Comparison of ENCODE assay signal across 2 cellular contexts in the genomic region with DNA sequence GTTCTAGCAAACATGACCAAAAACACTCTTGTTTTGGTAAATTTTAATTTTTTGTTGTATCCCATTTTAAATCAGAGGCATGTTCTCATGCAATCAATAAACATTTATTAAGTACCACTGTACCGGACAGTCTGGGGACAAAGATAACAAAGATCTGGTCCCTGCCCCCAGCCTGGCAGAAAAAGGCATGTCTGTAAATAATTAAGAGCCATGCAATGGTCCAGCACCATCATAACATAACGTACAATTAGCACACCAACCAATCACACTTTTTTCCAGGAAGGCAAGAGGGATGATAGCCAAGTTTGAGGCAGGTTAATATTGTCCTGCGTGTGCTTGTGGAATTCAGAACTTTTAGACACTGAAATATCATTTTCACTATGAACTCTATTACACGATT.
TF ChIP-seq lines count a peak whose summit lies in the region.

No MANE protein-coding gene starts in this region.

TF ChIP-seq in liver, 16 proteins besides CTCF, POLR2A, EP300 and RAD21:
- no peak for TF ChIP-seq JUND (IDR thresholded peaks at IDR 0.05)
- TF ChIP-seq, protein P1, sequence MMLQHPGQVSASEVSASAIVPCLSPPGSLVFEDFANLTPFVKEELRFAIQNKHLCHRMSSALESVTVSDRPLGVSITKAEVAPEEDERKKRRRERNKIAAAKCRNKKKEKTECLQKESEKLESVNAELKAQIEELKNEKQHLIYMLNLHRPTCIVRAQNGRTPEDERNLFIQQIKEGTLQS (IDR thresholded peaks at IDR 0.05): no peak
- no peak for TF ChIP-seq FOXA1 (IDR thresholded peaks at IDR 0.05)
- TF ChIP-seq SP1 (IDR thresholded peaks at IDR 0.05): no peak
- TF ChIP-seq, protein P2, sequence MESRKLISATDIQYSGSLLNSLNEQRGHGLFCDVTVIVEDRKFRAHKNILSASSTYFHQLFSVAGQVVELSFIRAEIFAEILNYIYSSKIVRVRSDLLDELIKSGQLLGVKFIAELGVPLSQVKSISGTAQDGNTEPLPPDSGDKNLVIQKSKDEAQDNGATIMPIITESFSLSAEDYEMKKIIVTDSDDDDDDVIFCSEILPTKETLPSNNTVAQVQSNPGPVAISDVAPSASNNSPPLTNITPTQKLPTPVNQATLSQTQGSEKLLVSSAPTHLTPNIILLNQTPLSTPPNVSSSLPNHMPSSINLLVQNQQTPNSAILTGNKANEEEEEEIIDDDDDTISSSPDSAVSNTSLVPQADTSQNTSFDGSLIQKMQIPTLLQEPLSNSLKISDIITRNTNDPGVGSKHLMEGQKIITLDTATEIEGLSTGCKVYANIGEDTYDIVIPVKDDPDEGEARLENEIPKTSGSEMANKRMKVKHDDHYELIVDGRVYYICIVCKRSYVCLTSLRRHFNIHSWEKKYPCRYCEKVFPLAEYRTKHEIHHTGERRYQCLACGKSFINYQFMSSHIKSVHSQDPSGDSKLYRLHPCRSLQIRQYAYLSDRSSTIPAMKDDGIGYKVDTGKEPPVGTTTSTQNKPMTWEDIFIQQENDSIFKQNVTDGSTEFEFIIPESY (IDR thresholded peaks at IDR 0.05): no peak
- TF ChIP-seq, protein P3, sequence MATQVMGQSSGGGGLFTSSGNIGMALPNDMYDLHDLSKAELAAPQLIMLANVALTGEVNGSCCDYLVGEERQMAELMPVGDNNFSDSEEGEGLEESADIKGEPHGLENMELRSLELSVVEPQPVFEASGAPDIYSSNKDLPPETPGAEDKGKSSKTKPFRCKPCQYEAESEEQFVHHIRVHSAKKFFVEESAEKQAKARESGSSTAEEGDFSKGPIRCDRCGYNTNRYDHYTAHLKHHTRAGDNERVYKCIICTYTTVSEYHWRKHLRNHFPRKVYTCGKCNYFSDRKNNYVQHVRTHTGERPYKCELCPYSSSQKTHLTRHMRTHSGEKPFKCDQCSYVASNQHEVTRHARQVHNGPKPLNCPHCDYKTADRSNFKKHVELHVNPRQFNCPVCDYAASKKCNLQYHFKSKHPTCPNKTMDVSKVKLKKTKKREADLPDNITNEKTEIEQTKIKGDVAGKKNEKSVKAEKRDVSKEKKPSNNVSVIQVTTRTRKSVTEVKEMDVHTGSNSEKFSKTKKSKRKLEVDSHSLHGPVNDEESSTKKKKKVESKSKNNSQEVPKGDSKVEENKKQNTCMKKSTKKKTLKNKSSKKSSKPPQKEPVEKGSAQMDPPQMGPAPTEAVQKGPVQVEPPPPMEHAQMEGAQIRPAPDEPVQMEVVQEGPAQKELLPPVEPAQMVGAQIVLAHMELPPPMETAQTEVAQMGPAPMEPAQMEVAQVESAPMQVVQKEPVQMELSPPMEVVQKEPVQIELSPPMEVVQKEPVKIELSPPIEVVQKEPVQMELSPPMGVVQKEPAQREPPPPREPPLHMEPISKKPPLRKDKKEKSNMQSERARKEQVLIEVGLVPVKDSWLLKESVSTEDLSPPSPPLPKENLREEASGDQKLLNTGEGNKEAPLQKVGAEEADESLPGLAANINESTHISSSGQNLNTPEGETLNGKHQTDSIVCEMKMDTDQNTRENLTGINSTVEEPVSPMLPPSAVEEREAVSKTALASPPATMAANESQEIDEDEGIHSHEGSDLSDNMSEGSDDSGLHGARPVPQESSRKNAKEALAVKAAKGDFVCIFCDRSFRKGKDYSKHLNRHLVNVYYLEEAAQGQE (IDR thresholded peaks at IDR 0.05): peak; percentile 30

TF ChIP-seq in HepG2, 621 proteins besides CTCF, POLR2A, EP300 and RAD21:
- no peak for TF ChIP-seq ZC3H4 (CRISPR knock-in tag; IDR thresholded peaks at IDR 0.05; ENCODE audit: borderline replicate concordance)
- no peak for TF ChIP-seq MIXL1 (CRISPR knock-in tag; IDR thresholded peaks at IDR 0.05)
- no peak for TF ChIP-seq ARID2 (CRISPR knock-in tag; IDR thresholded peaks at IDR 0.05; ENCODE audit: borderline replicate concordance)
- TF ChIP-seq ZNF747 (CRISPR knock-in tag; IDR thresholded peaks at IDR 0.05; ENCODE audit: borderline replicate concordance): no peak
- TF ChIP-seq CENPX (CRISPR knock-in tag; IDR thresholded peaks at IDR 0.05): no peak
- TF ChIP-seq SAP130 (CRISPR knock-in tag; IDR thresholded peaks at IDR 0.05; ENCODE audit: low read depth): no peak
- TF ChIP-seq IRF2 (CRISPR knock-in tag; IDR thresholded peaks at IDR 0.05): no peak
- TF ChIP-seq GTF3A (CRISPR knock-in tag; conservative IDR thresholded peaks at IDR 0.05): no peak
- TF ChIP-seq HCFC1 (IDR thresholded peaks at IDR 0.05; ENCODE audit: low read depth, low read length): no peak
- TF ChIP-seq ZNF24 (IDR thresholded peaks at IDR 0.05): no peak
- TF ChIP-seq, protein P4, sequence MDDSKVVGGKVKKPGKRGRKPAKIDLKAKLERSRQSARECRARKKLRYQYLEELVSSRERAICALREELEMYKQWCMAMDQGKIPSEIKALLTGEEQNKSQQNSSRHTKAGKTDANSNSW (CRISPR knock-in tag; IDR thresholded peaks at IDR 0.05; ENCODE audit: borderline replicate concordance): no peak
- TF ChIP-seq HNRNPUL1 (IDR thresholded peaks at IDR 0.05; ENCODE audit: low read depth, low read length): no peak
- TF ChIP-seq, protein P5, sequence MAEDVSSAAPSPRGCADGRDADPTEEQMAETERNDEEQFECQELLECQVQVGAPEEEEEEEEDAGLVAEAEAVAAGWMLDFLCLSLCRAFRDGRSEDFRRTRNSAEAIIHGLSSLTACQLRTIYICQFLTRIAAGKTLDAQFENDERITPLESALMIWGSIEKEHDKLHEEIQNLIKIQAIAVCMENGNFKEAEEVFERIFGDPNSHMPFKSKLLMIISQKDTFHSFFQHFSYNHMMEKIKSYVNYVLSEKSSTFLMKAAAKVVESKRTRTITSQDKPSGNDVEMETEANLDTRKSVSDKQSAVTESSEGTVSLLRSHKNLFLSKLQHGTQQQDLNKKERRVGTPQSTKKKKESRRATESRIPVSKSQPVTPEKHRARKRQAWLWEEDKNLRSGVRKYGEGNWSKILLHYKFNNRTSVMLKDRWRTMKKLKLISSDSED (CRISPR knock-in tag; IDR thresholded peaks at IDR 0.05): no peak
- TF ChIP-seq, protein P6, sequence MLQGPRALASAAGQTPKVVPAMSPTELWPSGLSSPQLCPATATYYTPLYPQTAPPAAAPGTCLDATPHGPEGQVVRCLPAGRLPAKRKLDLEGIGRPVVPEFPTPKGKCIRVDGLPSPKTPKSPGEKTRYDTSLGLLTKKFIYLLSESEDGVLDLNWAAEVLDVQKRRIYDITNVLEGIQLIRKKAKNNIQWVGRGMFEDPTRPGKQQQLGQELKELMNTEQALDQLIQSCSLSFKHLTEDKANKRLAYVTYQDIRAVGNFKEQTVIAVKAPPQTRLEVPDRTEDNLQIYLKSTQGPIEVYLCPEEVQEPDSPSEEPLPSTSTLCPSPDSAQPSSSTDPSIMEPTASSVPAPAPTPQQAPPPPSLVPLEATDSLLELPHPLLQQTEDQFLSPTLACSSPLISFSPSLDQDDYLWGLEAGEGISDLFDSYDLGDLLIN (CRISPR knock-in tag; IDR thresholded peaks at IDR 0.05; ENCODE audit: borderline replicate concordance): no peak
- TF ChIP-seq ZNF660 (CRISPR knock-in tag; IDR thresholded peaks at IDR 0.05; ENCODE audit: borderline replicate concordance, low read depth): no peak
- TF ChIP-seq NFE2 (CRISPR knock-in tag; IDR thresholded peaks at IDR 0.05): no peak
